In genomic region chr9:94639045-94639995, GRCh38 we compare ENCODE assay signal across 9 cellular contexts. TPM values are rescaled to one million over a fixed set of nuclear protein-coding genes. Genes with fewer than 3 reads are reported as not detected.
DNase-seq lines count a peak whose midpoint lies in the region; ATAC-seq and TF ChIP-seq lines count a peak whose summit lies in the region.
"Had no signal": no experiment of that assay in that cellular context is flagged by ENCODE, and none has a peak within 500 bp of the region (broad histone marks: within the 10 kb centered on the region; RNA-seq: fewer than 3 reads in every experiment).

FBP1 (minus strand) TSS chr9:94639518; CDS start chr9:94639310, 208 bp downstream.

- no peaks in the 10 kb centered on the region for H3K27me3 Mint-ChIP-seq in natural killer cell (ENCODE audit: low read depth in 2 of 2)

- H3K27me3 ChIP-seq in KMS-11 (ENCODE audit: insufficient read depth, low read depth), result peaks cover 17% of the 10 kb centered on the region; the same call in 1 of the 2 replicates
- H3K27me3 ChIP-seq in tibial nerve, result peaks cover 0 to 9% of the 10 kb centered on the region in 2 donors

- peak within 1 kb of the TSS; percentile 55 to 93 for H3K27ac Mint-ChIP-seq in natural killer cell

- H3K9ac ChIP-seq in KMS-11, result no peak within 1 kb of the TSS

- no peaks in the 10 kb centered on the region for H3K36me3 ChIP-seq in KMS-11 (ENCODE audit: insufficient read depth)
- no peaks in the 10 kb centered on the region for H3K36me3 ChIP-seq in tibial nerve

- DNase-seq in activated T-cell treated with anti-CD3 and anti-CD28 coated beads for 24 hours (ENCODE audit: low read depth), result peak; percentile 20
- peak; percentile 47 for DNase-seq in natural killer cell
- no peak for DNase-seq in tibial nerve (ENCODE audit: low spot score in 2 of 2)

- no peaks in the 10 kb centered on the region for H3K9me3 Mint-ChIP-seq in natural killer cell

- no peak within 1 kb of the TSS for H3K27ac ChIP-seq in KMS-11
- peak within 1 kb of the TSS in 3 of 4 donors; percentile 46 to 74 (median 66) for H3K27ac ChIP-seq in tibial nerve

- H3K4me1 ChIP-seq in KMS-11 (ENCODE audit: low read depth, poor library complexity, severe bottlenecking) (no peaks in the 10 kb centered on the region), tibial nerve (peaks cover 0 to 16% (median 8%) of the 10 kb centered on the region in 4 donors)

- intact Hi-C loops in natural killer cell (cut with micrococcal nuclease), result no loop called here

- no peaks in the 10 kb centered on the region for H3K9me3 ChIP-seq in tibial nerve

- H3K4me3 ChIP-seq in GM12875 (ENCODE audit: low read depth, low read length) (peak within 1 kb of the TSS; percentile 50), KMS-11 (IDR thresholded peaks at IDR 0.05; ENCODE audit: insufficient read depth, low read depth, low read length) (no peak within 1 kb of the TSS), tibial nerve (peak within 1 kb of the TSS; percentile 39 to 72 (median 70))

- no peak for TF ChIP-seq POLR2A in tibial nerve (IDR thresholded peaks at IDR 0.05)

- ATAC-seq in esophagus mucosa (peak; percentile 63), natural killer cell (peak; percentile 78 to 79 (median 79)), HG02938 (IDR thresholded peaks at IDR 0.05; ENCODE audit: unreplicated experiment) (no peak), GM18517 (IDR thresholded peaks at IDR 0.05; ENCODE audit: unreplicated experiment) (no peak)

- H3K79me2 ChIP-seq in KMS-11 (ENCODE audit: insufficient read depth, low read depth), result no peaks in the 10 kb centered on the region

- peak within 1 kb of the TSS; percentile 39 for H3K4me2 ChIP-seq in KMS-11

- H4K20me1 ChIP-seq in KMS-11 (ENCODE audit: insufficient read depth), result no peaks in the 10 kb centered on the region

- peak within 1 kb of the TSS; percentile 91 for H3K4me3 Mint-ChIP-seq in natural killer cell

- no peaks in the 10 kb centered on the region for H3K36me3 Mint-ChIP-seq in natural killer cell

- 2 to 17% methylated on average over 23 to 69 of the region's 80 CpGs for WGBS in tibial nerve, 2 donors

- TF ChIP-seq CTCF in GM12875 (IDR thresholded peaks at IDR 0.05; ENCODE audit: borderline replicate concordance, insufficient read depth, low read depth, low read length) (no peak), KMS-11 (conservative IDR thresholded peaks at IDR 0.05; ENCODE audit: low read depth, low read length) (no peak), natural killer cell (IDR thresholded peaks at IDR 0.05) (no peak), tibial nerve (IDR thresholded peaks at IDR 0.05) (no peak)

- no peak for TF ChIP-seq EP300 in tibial nerve (IDR thresholded peaks at IDR 0.05)

- peak within 1 kb of the TSS; percentile 52 for H2AFZ ChIP-seq in KMS-11 (ENCODE audit: low read depth)

- H3K4me1 Mint-ChIP-seq in natural killer cell, result peaks cover 25 to 30% of the 10 kb centered on the region in 2 donors

RNA-seq across cellular contexts. Expression of gene FBP1, which starts in this region (rescaled TPM):
- total RNA-seq in esophagus mucosa, result 1.2 TPM
- total RNA-seq in natural killer cell, result 10 to 100 TPM; 14.0 to 17.0 (median 15.5) TPM
- 1 to 10 TPM; 4.8 to 8.6 (median 5.8) TPM for total RNA-seq in tibial nerve
- total RNA-seq: LHCN-M2 had no signal

Comparison
In these comparisons a context has a peak if more than half of its experiments do, and no peak if none do; other contexts are left out.
1. DNase-seq: peak in activated T-cell treated with anti-CD3 and anti-CD28 coated beads for 24 hours (single experiment) and natural killer cell (single experiment); none in tibial nerve (0 of 2).
2. ATAC-seq: peak in esophagus mucosa (single experiment) and natural killer cell (3 of 3); none in HG02938 (single experiment) and GM18517 (single experiment).